Comparison of ENCODE assay signal across 13 cellular contexts in the genomic region with DNA sequence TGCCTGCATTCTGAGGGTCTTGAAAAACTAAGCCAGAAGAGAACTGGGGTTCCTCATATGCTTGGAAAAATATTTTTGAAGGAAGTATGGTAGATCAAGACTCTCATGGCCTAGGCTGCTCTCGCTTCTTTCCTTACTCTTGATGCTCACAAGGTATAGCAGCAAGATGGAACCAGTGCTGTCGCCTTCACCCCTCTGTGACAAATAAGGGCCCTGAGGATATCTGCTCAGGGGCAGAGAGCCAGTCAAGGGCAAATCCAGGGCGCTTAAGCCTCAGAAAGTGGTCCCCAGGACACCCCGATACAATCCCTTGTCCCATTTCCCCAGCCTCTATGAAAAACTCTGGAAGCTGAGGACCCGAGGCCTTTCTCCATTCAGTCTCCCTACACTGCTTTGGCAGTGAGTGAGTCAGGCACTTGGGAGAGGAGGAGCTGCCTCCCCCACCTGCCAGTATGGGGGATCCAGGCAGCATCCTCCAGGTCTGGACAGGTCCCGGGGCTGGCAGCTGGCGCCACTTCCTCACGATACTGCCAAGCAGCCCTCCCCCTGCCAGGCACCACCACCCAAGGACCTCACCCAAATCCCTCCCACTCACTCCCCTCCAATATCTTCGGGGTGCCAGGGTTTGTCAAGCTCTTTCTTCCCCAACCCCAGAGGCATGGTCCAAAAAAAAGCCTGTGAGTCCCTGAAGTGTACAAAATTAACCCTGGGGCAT. TPM values are rescaled to one million over a fixed set of nuclear protein-coding genes. Genes with fewer than 3 reads are reported as not detected.
A peak's percentile ranks its signal among the peaks of the same experiment; 100 is the strongest.
DNase-seq lines count a peak whose midpoint lies in the region; ATAC-seq and TF ChIP-seq lines count a peak whose summit lies in the region.
"Had no signal": no experiment of that assay in that cellular context is flagged by ENCODE, and none has a peak within 500 bp of the region (broad histone marks: within the 10 kb centered on the region; RNA-seq: fewer than 3 reads in every experiment).

No MANE protein-coding gene starts in this region.

- H3K9ac ChIP-seq in parathyroid adenoma: no peak overlapping the region

- in situ Hi-C loops in GM13976 (cut with MboI; ENCODE audit: low sequenced_read_pairs, unreplicated experiment): no loop called here

- H2AFZ ChIP-seq in parathyroid adenoma: no peak overlapping the region

- H3K4me2 ChIP-seq in parathyroid adenoma (ENCODE audit: low read length): no peak overlapping the region

- no peaks in the 10 kb centered on the region for H3K9me3 ChIP-seq in parathyroid adenoma (ENCODE audit: control insufficient read depth, low read length)
- H3K9me3 ChIP-seq: left lung, stomach had no signal

- H3K4me3 ChIP-seq in parathyroid adenoma (ENCODE audit: low read depth, low read length): peak overlapping the region; percentile 66
- H3K4me3 ChIP-seq: left lung had no signal

- TF ChIP-seq CTCF in GM13976 (IDR thresholded peaks at IDR 0.05; ENCODE audit: borderline replicate concordance, control extremely low read depth, extremely low read depth, insufficient read depth, missing control alignments) (no peak), parathyroid adenoma (IDR thresholded peaks at IDR 0.05) (no peak)

- H3K27me3 ChIP-seq in parathyroid adenoma (ENCODE audit: control insufficient read depth, insufficient read depth, low read length): no peaks in the 10 kb centered on the region

- no peak overlapping the region for H3K27ac ChIP-seq in parathyroid adenoma
- H3K27ac ChIP-seq: left lung had no signal

- no peaks in the 10 kb centered on the region for H3K36me3 ChIP-seq in parathyroid adenoma (ENCODE audit: control insufficient read depth, insufficient read depth, low read length)
- H3K36me3 ChIP-seq: left lung, stomach had no signal

- no peaks in the 10 kb centered on the region for H3K79me2 ChIP-seq in parathyroid adenoma

- DNase-seq in GM13976 (ENCODE audit: low spot score) (peak; percentile 23), NCI-H2171 treated with DMSO at 0.1 percent for 48 hours (lab: John Stamatoyannopoulos, UW) (peak; percentile 82), 8988T (no peak)
- DNase-seq: activated CD4-positive, alpha-beta T cell treated with anti-CD3 and anti-CD28 coated beads, Interleukin-2, amount 50 U/mL, for 4 hours; cortex of kidney; left lung; NCI-H1092 had no signal

- H3K4me1 ChIP-seq in parathyroid adenoma: peaks cover 18% of the 10 kb centered on the region

- ATAC-seq in esophagus mucosa: peak; percentile 52
- ATAC-seq in HG03196 (IDR thresholded peaks at IDR 0.05; ENCODE audit: unreplicated experiment): no peak
- ATAC-seq in GM19351 (IDR thresholded peaks at IDR 0.05; ENCODE audit: unreplicated experiment): no peak
- ATAC-seq: left lung had no signal

RNA-seq across cellular contexts. Expression of a gene that starts 1.3 kb away (rescaled TPM):
- 13.0 TPM for total RNA-seq in esophagus mucosa

RNA-seq across cellular contexts. Expression of a gene that starts 10.0 kb away (rescaled TPM):
- 0.28 TPM for total RNA-seq in esophagus mucosa
- total RNA-seq: glomerular endothelial cell, left lung, stomach had no signal

RNA-seq across cellular contexts. Expression of a gene that starts 18.8 kb away (rescaled TPM):
- 406 TPM for total RNA-seq in esophagus mucosa

RNA-seq across cellular contexts. Expression of a gene that starts 44.1 kb away (rescaled TPM):
- 1.5 TPM for total RNA-seq in esophagus mucosa
